Comparison of ENCODE assay signal across 9 cellular contexts in the genomic region with DNA sequence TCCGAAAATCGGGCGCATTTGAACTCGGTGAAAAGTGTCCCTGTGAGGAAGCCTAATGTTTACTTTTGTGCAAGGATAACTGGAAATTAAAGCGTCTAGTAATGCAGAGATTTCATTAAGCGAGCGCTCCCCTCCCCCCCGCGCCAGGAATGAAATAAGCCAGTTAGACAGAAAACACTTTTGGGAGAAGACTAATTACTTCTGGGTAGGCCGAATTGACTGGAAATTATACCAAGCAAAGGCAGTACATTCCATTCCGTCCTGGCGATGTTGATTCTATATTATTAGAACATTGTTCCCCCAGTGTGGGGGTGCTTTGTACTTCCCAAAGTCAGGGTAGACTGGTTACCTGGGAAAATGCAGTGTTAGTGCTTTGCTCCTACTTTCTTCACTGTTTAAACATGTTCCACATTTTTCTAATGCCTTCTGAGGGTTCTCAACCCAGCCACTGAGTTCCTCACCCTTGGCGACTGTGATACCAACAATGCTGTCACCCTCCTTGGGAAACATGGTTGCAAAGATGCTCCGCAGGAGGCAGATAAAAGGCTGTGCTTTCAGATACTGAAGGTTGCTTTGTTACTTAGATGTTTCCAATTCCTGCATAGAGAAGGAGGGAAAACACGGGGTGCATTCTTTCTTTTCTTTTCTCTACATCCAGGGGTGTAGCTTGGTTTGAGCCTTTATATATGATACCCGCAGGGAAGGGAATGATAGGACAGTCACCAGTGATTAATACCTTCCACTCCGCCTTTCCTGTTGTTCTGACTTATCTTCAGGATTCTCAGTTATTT. TPM values are rescaled to one million over a fixed set of nuclear protein-coding genes. Genes with fewer than 3 reads are reported as not detected.
DNase-seq lines count a peak whose midpoint lies in the region; ATAC-seq, FAIRE-seq and TF ChIP-seq lines count a peak whose summit lies in the region.
"Had no signal": no experiment of that assay in that cellular context is flagged by ENCODE, and none has a peak within 500 bp of the region (broad histone marks: within the 10 kb centered on the region; RNA-seq: fewer than 3 reads in every experiment).

No MANE protein-coding gene starts in this region.

- intact Hi-C loops in kidney (cut with DNase I) = no loop called here
- intact Hi-C loops in posterior vena cava (cut with DNase I) = loop anchor here (10.0 kb wide), 2 partner anchors 327 to 747 kb away; no protein-coding TSS in a partner anchor

- FAIRE-seq in kidney (lab: Jason Lieb, UNC) = no peak

- H3K9ac ChIP-seq in kidney (ENCODE audit: low read length in 2 of 2) = peak overlapping the region; percentile 20 to 73

- no peaks in the 10 kb centered on the region for H3K36me3 ChIP-seq in brain microvascular endothelial cell (replicated peaks)
- H3K36me3 ChIP-seq in kidney (ENCODE audit: control insufficient read depth in 1 of 2, insufficient read depth in 2 of 2, low read length in 2 of 2) = no peaks in the 10 kb centered on the region

- no peaks in the 10 kb centered on the region for H3K9me3 ChIP-seq in kidney (ENCODE audit: control insufficient read depth in 1 of 2, low read length in 2 of 2)

- H3K4me3 ChIP-seq in brain microvascular endothelial cell (ENCODE audit: low read depth, low read length) = peak overlapping the region; percentile 86
- peak overlapping the region; percentile 56 to 69 for H3K4me3 ChIP-seq in kidney (ENCODE audit: low read length in 2 of 2)

- in situ Hi-C loops in brain microvascular endothelial cell (cut with HindIII; ENCODE audit: low pct_ligation_motif_present, low sequenced_read_pairs) = loop anchor here (10.0 kb wide), 1 partner anchor 587 kb away; no protein-coding TSS in a partner anchor

- peak overlapping the region; percentile 79 for H3K27ac ChIP-seq in brain microvascular endothelial cell
- H3K27ac ChIP-seq in kidney (ENCODE audit: low read depth in 2 of 2, low read length in 2 of 2) = peak overlapping the region; percentile 73 to 74
- peak overlapping the region; percentile 65 for H3K27ac ChIP-seq in temporal lobe (ENCODE audit: low read depth, low read length)
- no peak overlapping the region for H3K27ac ChIP-seq in substantia nigra (ENCODE audit: low read depth, low read length, poor library complexity, severe bottlenecking)
- H3K27ac ChIP-seq: C4-2B had no signal

- H3K27me3 ChIP-seq in brain microvascular endothelial cell (replicated peaks) = no peaks in the 10 kb centered on the region

- TF ChIP-seq CTCF in brain microvascular endothelial cell (IDR thresholded peaks at IDR 0.05; ENCODE audit: low read depth, low read length, missing control alignments) = no peak
- no peak for TF ChIP-seq CTCF in kidney (IDR thresholded peaks at IDR 0.05; ENCODE audit: borderline replicate concordance, extremely low read depth, insufficient read depth)

- no peaks in the 10 kb centered on the region for H3K4me1 ChIP-seq in kidney (ENCODE audit: control insufficient read depth in 1 of 2, insufficient read depth in 1 of 2, low read depth in 1 of 2, low read length in 2 of 2)

- ATAC-seq in HG03442 (IDR thresholded peaks at IDR 0.05; ENCODE audit: unreplicated experiment) = no peak

- DNase-seq in SIG-M5 treated with dmso at 0.1 percent for 504 hours (lab: John Stamatoyannopoulos, UW; ENCODE audit: unreplicated experiment) = peak; percentile 28
- no peak for DNase-seq in SIG-M5 (lab: John Stamatoyannopoulos, UW)
- peak; percentile 60 for DNase-seq in brain microvascular endothelial cell
- no peak for DNase-seq in kidney
- DNase-seq in substantia nigra (lab: John Stamatoyannopoulos, UW) = no peak
- DNase-seq in posterior vena cava (ENCODE audit: low spot score) = no peak

RNA-seq across cellular contexts. Expression of gene GJA1, which starts 2.6 kb away (rescaled TPM):
- total RNA-seq in kidney (47.8 TPM), temporal lobe (53.6 TPM), posterior vena cava (10 to 100 TPM; 50.0 to 68.2 TPM)
- polyA plus RNA-seq in kidney (ENCODE audit: insufficient read depth, low read depth, low replicate concordance) = 14.2 TPM

Comparison
In these comparisons a context has a peak if more than half of its experiments do, and no peak if none do; other contexts are left out.
1. DNase-seq: peak in SIG-M5 treated with dmso at 0.1 percent for 504 hours (single experiment) and brain microvascular endothelial cell (single experiment); none in SIG-M5 (single experiment), kidney (single experiment), substantia nigra (0 of 49) and posterior vena cava (single experiment).